In genomic region chr13:75326173-75327131, GRCh38 we compare ENCODE assay signal across 1 cellular context.
TF ChIP-seq lines count a peak whose summit lies in the region.

No MANE protein-coding gene starts in this region.

TF ChIP-seq in K562, 482 proteins besides CTCF, POLR2A, EP300 and RAD21 (continued from another document and continues in another):
- TF ChIP-seq ARID4B (CRISPR knock-in tag; IDR thresholded peaks at IDR 0.05) (no peak), MAFF (IDR thresholded peaks at IDR 0.05; ENCODE audit: low read length) (peak; percentile 13; the same call in 1 of the 2 replicates), HDAC1 (IDR thresholded peaks at IDR 0.05) (peak in 1 of 2 experiments; percentile 78; a peak in 2 of 4 replicates), OTX1 (CRISPR knock-in tag; IDR thresholded peaks at IDR 0.05) (no peak), EHMT2 (IDR thresholded peaks at IDR 0.05) (no peak), SRF (CRISPR knock-in tag; IDR thresholded peaks at IDR 0.05) (peak in 1 of 2 experiments; percentile 68; a peak in 1 of 4 replicates), PHB2 (IDR thresholded peaks at IDR 0.05; ENCODE audit: low read depth) (peak; percentile 68; the same call in 1 of the 2 replicates), HEY1 (CRISPR knock-in tag; IDR thresholded peaks at IDR 0.05; ENCODE audit: borderline replicate concordance) (peak; percentile 59; the same call in 1 of the 2 replicates), HDAC3 (IDR thresholded peaks at IDR 0.05; ENCODE audit: borderline replicate concordance, partially characterized antibody) (peak; percentile 42), NEUROD1 (IDR thresholded peaks at IDR 0.05; ENCODE audit: borderline replicate concordance, low read depth, low read length, partially characterized antibody) (no peak), ATF4 (CRISPR knock-in tag; IDR thresholded peaks at IDR 0.05) (peak; percentile 15; the same call in 1 of the 2 replicates), ZBTB12 (CRISPR knock-in tag; IDR thresholded peaks at IDR 0.05) (no peak), ZNF12 (CRISPR knock-in tag; IDR thresholded peaks at IDR 0.05) (no peak), PREB (CRISPR knock-in tag; IDR thresholded peaks at IDR 0.05) (no peak), ELF1 (tag; IDR thresholded peaks at IDR 0.05) (peak; percentile 44; the same call in 1 of the 2 replicates), ZNF778 (CRISPR knock-in tag; IDR thresholded peaks at IDR 0.05) (no peak), ZMIZ1 (IDR thresholded peaks at IDR 0.05; ENCODE audit: low read depth in 2 of 2, low read length in 2 of 2) (0 out of 4 replicates have a peak, but pooled peaks of 1 of the 2 experiments have one; percentile 67), TRIM28 (IDR thresholded peaks at IDR 0.05) (no peak), USF1 (CRISPR knock-in tag; IDR thresholded peaks at IDR 0.05) (no peak), SMAD3 (CRISPR knock-in tag; conservative IDR thresholded peaks at IDR 0.05) (0 out of 2 replicates have a peak, but pooled peaks have one; percentile 22), NR3C1 (CRISPR knock-in tag; IDR thresholded peaks at IDR 0.05) (no peak), CBFA2T2 (conservative IDR thresholded peaks at IDR 0.05) (peak; percentile 85), MXI1 (IDR thresholded peaks at IDR 0.05; ENCODE audit: low read depth, low read length) (no peak), HDGF (IDR thresholded peaks at IDR 0.05) (no peak), DACH1 (IDR thresholded peaks at IDR 0.05; ENCODE audit: partially characterized antibody) (peak; percentile 32), NCOA1 (IDR thresholded peaks at IDR 0.05; ENCODE audit: low read depth) (0 out of 2 replicates have a peak, but pooled peaks have one; percentile 24), MNT (conservative IDR thresholded peaks at IDR 0.05) (peak; percentile 66 to 82), CBFA2T3 (IDR thresholded peaks at IDR 0.05) (peak; percentile 93), ZNF24 (IDR thresholded peaks at IDR 0.05) (peak; percentile 81), XRCC5 (IDR thresholded peaks at IDR 0.05; ENCODE audit: low read depth, low read length) (no peak), ATF1 (CRISPR knock-in tag; IDR thresholded peaks at IDR 0.05) (no peak), ATF1 (tag; IDR thresholded peaks at IDR 0.05) (peak; percentile 43; the same call in 1 of the 2 replicates), SFPQ (IDR thresholded peaks at IDR 0.05; ENCODE audit: low read depth, low read length) (no peak), POLR2AphosphoS5 (IDR thresholded peaks at IDR 0.05; ENCODE audit: control insufficient read depth, insufficient read depth, low read depth, low read length) (peak; percentile 67; the same call in 1 of the 2 replicates), ZNF354B (CRISPR knock-in tag; IDR thresholded peaks at IDR 0.05) (no peak)
